Comparison of ENCODE assay signal across 35 cellular contexts in genomic region chr3:60215952-60216351, GRCh38.
"Had no signal": no experiment of that assay in that cellular context is flagged by ENCODE, and none has a peak within 500 bp of the region (broad histone marks: within the 10 kb centered on the region; RNA-seq: fewer than 3 reads in every experiment).

No MANE protein-coding gene starts in this region.

- H3K27ac Mint-ChIP-seq: activated CD8-positive, alpha-beta T cell treated with anti-CD3 and anti-CD28 coated beads for 36 hours; activated naive CD8-positive, alpha-beta T cell treated with anti-CD3 and anti-CD28 coated beads for 36 hours; activated T-cell treated with anti-CD3 and anti-CD28 coated beads, Interleukin-2, amount 50 U/mL, for 72 hours; activated T-helper 17 cell treated with anti-CD3 and anti-CD28 coated beads, Interleukin-2, amount 50 U/mL, for 72 hours had no signal

- DNase-seq: activated CD4-positive, alpha-beta T cell treated with anti-CD3 and anti-CD28 coated beads for 1 hour; activated CD4-positive, alpha-beta T cell treated with anti-CD3 and anti-CD28 coated beads for 48 hours; activated CD4-positive, alpha-beta T cell treated with anti-CD3 and anti-CD28 coated beads, Interleukin-2, amount 50 U/mL, for 4 hours; activated CD4-positive, CD25-positive, alpha-beta regulatory T cell; activated CD8-positive, alpha-beta T cell treated with anti-CD3 and anti-CD28 coated beads for 36 hours; activated effector memory CD4-positive, alpha-beta T cell treated with anti-CD3 and anti-CD28 coated beads, Interleukin-2, amount 50 U/mL, for 16 hours; activated naive CD4-positive, alpha-beta T cell; activated naive CD4-positive, alpha-beta T cell treated with anti-CD3 and anti-CD28 coated beads, Interleukin-2, amount 50 U/mL, for 16 hours; activated naive CD8-positive, alpha-beta T cell treated with anti-CD3 and anti-CD28 coated beads for 36 hours; activated T-cell treated with anti-CD3 and anti-CD28 coated beads, Interleukin-2, amount 50 U/mL, for 1 hour; activated T-cell treated with anti-CD3 and anti-CD28 coated beads, Interleukin-2, amount 50 U/mL, for 72 hours; brain microvascular endothelial cell; Kasumi-1; KG1; MG63; NCI-H1048; NCI-H1105 treated with DMSO at 0.1 percent for 48 hours; NCI-H1436; NCI-H1694; NCI-H1930; NCI-H2081 treated with DMSO at 0.1 percent for 48 hours; NCI-H345; NCI-H524 treated with DMSO at 0.1 percent for 48 hours; PC-9; SW 1271; T-helper 1 cell; T-helper 2 cell; T-helper 9 cell; WERI-Rb-1 had no signal

- H3K27me3 Mint-ChIP-seq: activated CD8-positive, alpha-beta T cell treated with anti-CD3 and anti-CD28 coated beads for 36 hours; activated naive CD8-positive, alpha-beta T cell treated with anti-CD3 and anti-CD28 coated beads for 36 hours; activated T-helper 17 cell treated with anti-CD3 and anti-CD28 coated beads, Interleukin-2, amount 50 U/mL, for 72 hours; central memory CD8-positive, alpha-beta T cell had no signal

- ATAC-seq: activated CD8-positive, alpha-beta T cell treated with anti-CD3 and anti-CD28 coated beads for 36 hours; activated T-cell treated with anti-CD3 and anti-CD28 coated beads, Interleukin-2, amount 50 U/mL, for 72 hours; activated T-helper 17 cell treated with anti-CD3 and anti-CD28 coated beads, Interleukin-2, amount 50 U/mL, for 72 hours; Right ventricle myocardium inferior had no signal

- H3K4me3 ChIP-seq: MG63, PC-9 had no signal

- H2AFZ ChIP-seq: PC-9 had no signal

- H3K9me3 ChIP-seq: MG63 had no signal

- H3K4me3 Mint-ChIP-seq: activated CD8-positive, alpha-beta T cell treated with anti-CD3 and anti-CD28 coated beads for 36 hours; activated naive CD8-positive, alpha-beta T cell treated with anti-CD3 and anti-CD28 coated beads for 36 hours; activated T-cell treated with anti-CD3 and anti-CD28 coated beads, Interleukin-2, amount 50 U/mL, for 72 hours; activated T-helper 17 cell treated with anti-CD3 and anti-CD28 coated beads, Interleukin-2, amount 50 U/mL, for 72 hours; central memory CD8-positive, alpha-beta T cell had no signal

- H3K4me1 Mint-ChIP-seq: activated naive CD8-positive, alpha-beta T cell treated with anti-CD3 and anti-CD28 coated beads for 36 hours; activated T-helper 17 cell treated with anti-CD3 and anti-CD28 coated beads, Interleukin-2, amount 50 U/mL, for 72 hours; central memory CD8-positive, alpha-beta T cell had no signal

- H3K4me2 ChIP-seq: PC-9 had no signal

- H3K27me3 ChIP-seq: brain microvascular endothelial cell, MG63 had no signal

- H3K36me3 ChIP-seq: brain microvascular endothelial cell, MG63, WERI-Rb-1 had no signal

- H3K27ac ChIP-seq: brain microvascular endothelial cell, PC-9, RWPE1, WERI-Rb-1 had no signal

- FAIRE-seq: astrocyte, RCC 7860 had no signal

- H3K9me3 Mint-ChIP-seq: activated CD8-positive, alpha-beta T cell treated with anti-CD3 and anti-CD28 coated beads for 36 hours; activated naive CD8-positive, alpha-beta T cell treated with anti-CD3 and anti-CD28 coated beads for 36 hours; activated T-cell treated with anti-CD3 and anti-CD28 coated beads, Interleukin-2, amount 50 U/mL, for 72 hours; activated T-helper 17 cell treated with anti-CD3 and anti-CD28 coated beads, Interleukin-2, amount 50 U/mL, for 72 hours; central memory CD8-positive, alpha-beta T cell had no signal

- H3K36me3 Mint-ChIP-seq: activated naive CD8-positive, alpha-beta T cell treated with anti-CD3 and anti-CD28 coated beads for 36 hours had no signal
